Comparison of ENCODE assay signal across 16 cellular contexts in genomic region chr16:871562-872330, GRCh38.
"Had no signal": no experiment of that assay in that cellular context is flagged by ENCODE, and none has a peak within 500 bp of the region (broad histone marks: within the 10 kb centered on the region; RNA-seq: fewer than 3 reads in every experiment).

No MANE protein-coding gene starts in this region.

- H3K27ac ChIP-seq: heart right ventricle, left lung, spleen, tibial nerve, WERI-Rb-1 had no signal

- H3K4me1 ChIP-seq: heart right ventricle, left lung, tibial nerve had no signal

- H3K27me3 ChIP-seq: heart right ventricle, left lung, spleen, tibial nerve had no signal

- H3K36me3 ChIP-seq: WERI-Rb-1 had no signal

- DNase-seq: activated CD4-positive, alpha-beta T cell treated with anti-CD3 and anti-CD28 coated beads, Interleukin-2, amount 10 ng/mL, durations not matched to agents 7 days and 5 days; activated CD4-positive, CD25-positive, alpha-beta regulatory T cell treated with anti-CD3 and anti-CD28 coated beads, Interleukin-2, amount 50 U/mL, for 72 hours; activated CD8-positive, alpha-beta T cell treated with anti-CD3 and anti-CD28 coated beads, Interleukin-2, amount 10 ng/mL, durations not matched to agents 7 days and 5 days; activated naive CD8-positive, alpha-beta T cell treated with anti-CD3 and anti-CD28 coated beads for 36 hours; amniotic stem cell; effector CD4-positive, alpha-beta T cell; islet precursor cell; nephron progenitor cell; nucleus accumbens; spleen; stimulated activated CD4-positive, alpha-beta T cell treated with anti-CD3 and anti-CD28 coated beads, Interleukin-4, amount 100 ng/mL, for 1 hour; stimulated activated naive CD4-positive, alpha-beta T cell; WERI-Rb-1 had no signal

- ATAC-seq: activated CD8-positive, alpha-beta T cell treated with anti-CD3 and anti-CD28 coated beads, Interleukin-2, amount 10 ng/mL, durations not matched to agents 7 days and 5 days; heart right ventricle; left lung had no signal

- H3K9me3 ChIP-seq: heart right ventricle, left lung, spleen, tibial nerve had no signal

- H3K4me3 ChIP-seq: heart right ventricle, left lung, spleen, tibial nerve had no signal
